In the genomic region with DNA sequence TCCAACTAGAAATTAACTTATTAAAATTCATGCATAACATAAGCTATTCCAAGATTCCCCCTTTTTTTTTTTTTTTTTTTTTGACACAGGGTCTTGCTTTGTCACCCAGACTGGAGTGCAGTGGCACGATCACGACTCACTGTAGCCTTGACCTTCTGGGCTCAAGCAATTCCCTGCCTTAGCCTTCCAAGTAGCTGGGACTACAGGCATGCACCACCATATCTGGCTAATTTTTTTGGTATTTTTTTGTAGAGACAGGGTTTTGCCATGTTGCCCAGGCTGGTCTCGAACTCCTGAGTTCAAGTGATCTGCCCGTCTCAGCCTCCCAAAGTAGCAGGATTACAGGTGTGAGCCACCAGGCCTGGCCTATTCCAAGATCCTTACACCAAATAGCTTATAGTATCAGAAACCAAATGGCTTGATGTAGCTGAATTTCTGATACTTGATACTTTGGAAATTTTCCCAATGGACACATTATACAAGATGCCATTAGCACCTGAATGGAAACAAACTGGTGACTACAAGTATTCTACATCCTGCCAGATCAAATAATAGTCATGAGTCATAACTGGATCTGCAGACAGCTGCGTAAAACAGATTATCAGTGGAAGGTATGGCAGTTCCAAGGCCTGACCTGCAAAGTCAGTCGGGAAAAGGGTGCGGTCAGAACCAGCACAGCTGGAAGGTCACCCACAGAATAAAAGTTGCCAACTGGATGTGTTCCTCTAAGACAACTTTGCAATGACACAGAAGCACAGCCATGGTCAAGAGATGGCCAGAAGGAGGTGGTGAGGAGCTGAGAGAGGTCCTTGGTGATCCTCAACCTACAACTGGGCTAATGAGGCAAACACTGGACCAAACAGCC, we compare ENCODE assay signal across 1 cellular context.
A peak's percentile ranks its signal among the peaks of the same experiment; 100 is the strongest.
TF ChIP-seq lines count a peak whose summit lies in the region.

No MANE protein-coding gene starts in this region.

TF ChIP-seq in K562, 482 proteins besides CTCF, POLR2A, EP300 and RAD21 (continues in another document):
- no peak for TF ChIP-seq E2F3 (CRISPR knock-in tag; IDR thresholded peaks at IDR 0.05)
- TF ChIP-seq ZNF785 (CRISPR knock-in tag; IDR thresholded peaks at IDR 0.05) = no peak
- TF ChIP-seq, protein P1, sequence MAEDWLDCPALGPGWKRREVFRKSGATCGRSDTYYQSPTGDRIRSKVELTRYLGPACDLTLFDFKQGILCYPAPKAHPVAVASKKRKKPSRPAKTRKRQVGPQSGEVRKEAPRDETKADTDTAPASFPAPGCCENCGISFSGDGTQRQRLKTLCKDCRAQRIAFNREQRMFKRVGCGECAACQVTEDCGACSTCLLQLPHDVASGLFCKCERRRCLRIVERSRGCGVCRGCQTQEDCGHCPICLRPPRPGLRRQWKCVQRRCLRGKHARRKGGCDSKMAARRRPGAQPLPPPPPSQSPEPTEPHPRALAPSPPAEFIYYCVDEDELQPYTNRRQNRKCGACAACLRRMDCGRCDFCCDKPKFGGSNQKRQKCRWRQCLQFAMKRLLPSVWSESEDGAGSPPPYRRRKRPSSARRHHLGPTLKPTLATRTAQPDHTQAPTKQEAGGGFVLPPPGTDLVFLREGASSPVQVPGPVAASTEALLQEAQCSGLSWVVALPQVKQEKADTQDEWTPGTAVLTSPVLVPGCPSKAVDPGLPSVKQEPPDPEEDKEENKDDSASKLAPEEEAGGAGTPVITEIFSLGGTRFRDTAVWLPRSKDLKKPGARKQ (CRISPR knock-in tag; IDR thresholded peaks at IDR 0.05) = no peak
- TF ChIP-seq GTF2F1 (IDR thresholded peaks at IDR 0.05; ENCODE audit: low read depth, low read length) = no peak
- TF ChIP-seq, protein P2, sequence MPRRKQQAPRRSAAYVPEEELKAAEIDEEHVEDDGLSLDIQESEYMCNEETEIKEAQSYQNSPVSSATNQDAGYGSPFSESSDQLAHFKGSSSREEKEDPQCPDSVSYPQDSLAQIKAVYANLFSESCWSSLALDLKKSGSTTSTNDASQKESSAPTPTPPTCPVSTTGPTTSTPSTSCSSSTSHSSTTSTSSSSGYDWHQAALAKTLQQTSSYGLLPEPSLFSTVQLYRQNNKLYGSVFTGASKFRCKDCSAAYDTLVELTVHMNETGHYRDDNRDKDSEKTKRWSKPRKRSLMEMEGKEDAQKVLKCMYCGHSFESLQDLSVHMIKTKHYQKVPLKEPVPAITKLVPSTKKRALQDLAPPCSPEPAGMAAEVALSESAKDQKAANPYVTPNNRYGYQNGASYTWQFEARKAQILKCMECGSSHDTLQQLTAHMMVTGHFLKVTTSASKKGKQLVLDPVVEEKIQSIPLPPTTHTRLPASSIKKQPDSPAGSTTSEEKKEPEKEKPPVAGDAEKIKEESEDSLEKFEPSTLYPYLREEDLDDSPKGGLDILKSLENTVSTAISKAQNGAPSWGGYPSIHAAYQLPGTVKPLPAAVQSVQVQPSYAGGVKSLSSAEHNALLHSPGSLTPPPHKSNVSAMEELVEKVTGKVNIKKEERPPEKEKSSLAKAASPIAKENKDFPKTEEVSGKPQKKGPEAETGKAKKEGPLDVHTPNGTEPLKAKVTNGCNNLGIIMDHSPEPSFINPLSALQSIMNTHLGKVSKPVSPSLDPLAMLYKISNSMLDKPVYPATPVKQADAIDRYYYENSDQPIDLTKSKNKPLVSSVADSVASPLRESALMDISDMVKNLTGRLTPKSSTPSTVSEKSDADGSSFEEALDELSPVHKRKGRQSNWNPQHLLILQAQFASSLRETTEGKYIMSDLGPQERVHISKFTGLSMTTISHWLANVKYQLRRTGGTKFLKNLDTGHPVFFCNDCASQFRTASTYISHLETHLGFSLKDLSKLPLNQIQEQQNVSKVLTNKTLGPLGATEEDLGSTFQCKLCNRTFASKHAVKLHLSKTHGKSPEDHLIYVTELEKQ (CRISPR knock-in tag; IDR thresholded peaks at IDR 0.05) = no peak
- no peak for TF ChIP-seq XRCC4 (IDR thresholded peaks at IDR 0.05; ENCODE audit: extremely low read depth, insufficient read depth, insufficient read length)
- TF ChIP-seq ELF1 (tag; IDR thresholded peaks at IDR 0.05) = no peak
- TF ChIP-seq, protein P3, sequence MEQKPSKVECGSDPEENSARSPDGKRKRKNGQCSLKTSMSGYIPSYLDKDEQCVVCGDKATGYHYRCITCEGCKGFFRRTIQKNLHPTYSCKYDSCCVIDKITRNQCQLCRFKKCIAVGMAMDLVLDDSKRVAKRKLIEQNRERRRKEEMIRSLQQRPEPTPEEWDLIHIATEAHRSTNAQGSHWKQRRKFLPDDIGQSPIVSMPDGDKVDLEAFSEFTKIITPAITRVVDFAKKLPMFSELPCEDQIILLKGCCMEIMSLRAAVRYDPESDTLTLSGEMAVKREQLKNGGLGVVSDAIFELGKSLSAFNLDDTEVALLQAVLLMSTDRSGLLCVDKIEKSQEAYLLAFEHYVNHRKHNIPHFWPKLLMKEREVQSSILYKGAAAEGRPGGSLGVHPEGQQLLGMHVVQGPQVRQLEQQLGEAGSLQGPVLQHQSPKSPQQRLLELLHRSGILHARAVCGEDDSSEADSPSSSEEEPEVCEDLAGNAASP (IDR thresholded peaks at IDR 0.05) = no peak
- TF ChIP-seq MAFG (tag; conservative IDR thresholded peaks at IDR 0.05) = peak; percentile 48; the same call in 1 of the 2 replicates
- TF ChIP-seq, protein P4, sequence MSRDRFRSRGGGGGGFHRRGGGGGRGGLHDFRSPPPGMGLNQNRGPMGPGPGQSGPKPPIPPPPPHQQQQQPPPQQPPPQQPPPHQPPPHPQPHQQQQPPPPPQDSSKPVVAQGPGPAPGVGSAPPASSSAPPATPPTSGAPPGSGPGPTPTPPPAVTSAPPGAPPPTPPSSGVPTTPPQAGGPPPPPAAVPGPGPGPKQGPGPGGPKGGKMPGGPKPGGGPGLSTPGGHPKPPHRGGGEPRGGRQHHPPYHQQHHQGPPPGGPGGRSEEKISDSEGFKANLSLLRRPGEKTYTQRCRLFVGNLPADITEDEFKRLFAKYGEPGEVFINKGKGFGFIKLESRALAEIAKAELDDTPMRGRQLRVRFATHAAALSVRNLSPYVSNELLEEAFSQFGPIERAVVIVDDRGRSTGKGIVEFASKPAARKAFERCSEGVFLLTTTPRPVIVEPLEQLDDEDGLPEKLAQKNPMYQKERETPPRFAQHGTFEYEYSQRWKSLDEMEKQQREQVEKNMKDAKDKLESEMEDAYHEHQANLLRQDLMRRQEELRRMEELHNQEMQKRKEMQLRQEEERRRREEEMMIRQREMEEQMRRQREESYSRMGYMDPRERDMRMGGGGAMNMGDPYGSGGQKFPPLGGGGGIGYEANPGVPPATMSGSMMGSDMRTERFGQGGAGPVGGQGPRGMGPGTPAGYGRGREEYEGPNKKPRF (IDR thresholded peaks at IDR 0.05; ENCODE audit: low read depth, low read length) = no peak
- TF ChIP-seq, protein P5, sequence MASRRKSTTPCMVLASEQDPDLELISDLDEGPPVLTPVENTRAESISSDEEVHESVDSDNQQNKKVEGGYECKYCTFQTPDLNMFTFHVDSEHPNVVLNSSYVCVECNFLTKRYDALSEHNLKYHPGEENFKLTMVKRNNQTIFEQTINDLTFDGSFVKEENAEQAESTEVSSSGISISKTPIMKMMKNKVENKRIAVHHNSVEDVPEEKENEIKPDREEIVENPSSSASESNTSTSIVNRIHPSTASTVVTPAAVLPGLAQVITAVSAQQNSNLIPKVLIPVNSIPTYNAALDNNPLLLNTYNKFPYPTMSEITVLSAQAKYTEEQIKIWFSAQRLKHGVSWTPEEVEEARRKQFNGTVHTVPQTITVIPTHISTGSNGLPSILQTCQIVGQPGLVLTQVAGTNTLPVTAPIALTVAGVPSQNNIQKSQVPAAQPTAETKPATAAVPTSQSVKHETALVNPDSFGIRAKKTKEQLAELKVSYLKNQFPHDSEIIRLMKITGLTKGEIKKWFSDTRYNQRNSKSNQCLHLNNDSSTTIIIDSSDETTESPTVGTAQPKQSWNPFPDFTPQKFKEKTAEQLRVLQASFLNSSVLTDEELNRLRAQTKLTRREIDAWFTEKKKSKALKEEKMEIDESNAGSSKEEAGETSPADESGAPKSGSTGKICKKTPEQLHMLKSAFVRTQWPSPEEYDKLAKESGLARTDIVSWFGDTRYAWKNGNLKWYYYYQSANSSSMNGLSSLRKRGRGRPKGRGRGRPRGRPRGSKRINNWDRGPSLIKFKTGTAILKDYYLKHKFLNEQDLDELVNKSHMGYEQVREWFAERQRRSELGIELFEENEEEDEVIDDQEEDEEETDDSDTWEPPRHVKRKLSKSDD (conservative IDR thresholded peaks at IDR 0.05; ENCODE audit: low read length) = no peak
- TF ChIP-seq IFI16 (CRISPR knock-in tag; IDR thresholded peaks at IDR 0.05) = no peak
- TF ChIP-seq, protein P6, sequence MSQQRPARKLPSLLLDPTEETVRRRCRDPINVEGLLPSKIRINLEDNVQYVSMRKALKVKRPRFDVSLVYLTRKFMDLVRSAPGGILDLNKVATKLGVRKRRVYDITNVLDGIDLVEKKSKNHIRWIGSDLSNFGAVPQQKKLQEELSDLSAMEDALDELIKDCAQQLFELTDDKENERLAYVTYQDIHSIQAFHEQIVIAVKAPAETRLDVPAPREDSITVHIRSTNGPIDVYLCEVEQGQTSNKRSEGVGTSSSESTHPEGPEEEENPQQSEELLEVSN (IDR thresholded peaks at IDR 0.05; ENCODE audit: borderline replicate concordance in 1 of 2, extremely low read depth in 1 of 2, insufficient read depth in 1 of 2, insufficient read length in 1 of 2, low read depth in 1 of 2, low read length in 1 of 2, poor library complexity in 1 of 2, severe bottlenecking in 1 of 2) = no peak
- no peak for TF ChIP-seq ZSCAN29 (IDR thresholded peaks at IDR 0.05)
- TF ChIP-seq, protein P7, sequence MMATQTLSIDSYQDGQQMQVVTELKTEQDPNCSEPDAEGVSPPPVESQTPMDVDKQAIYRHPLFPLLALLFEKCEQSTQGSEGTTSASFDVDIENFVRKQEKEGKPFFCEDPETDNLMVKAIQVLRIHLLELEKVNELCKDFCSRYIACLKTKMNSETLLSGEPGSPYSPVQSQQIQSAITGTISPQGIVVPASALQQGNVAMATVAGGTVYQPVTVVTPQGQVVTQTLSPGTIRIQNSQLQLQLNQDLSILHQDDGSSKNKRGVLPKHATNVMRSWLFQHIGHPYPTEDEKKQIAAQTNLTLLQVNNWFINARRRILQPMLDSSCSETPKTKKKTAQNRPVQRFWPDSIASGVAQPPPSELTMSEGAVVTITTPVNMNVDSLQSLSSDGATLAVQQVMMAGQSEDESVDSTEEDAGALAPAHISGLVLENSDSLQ (IDR thresholded peaks at IDR 0.05) = peak; percentile 47
- no peak for TF ChIP-seq GABPB2 (CRISPR knock-in tag; conservative IDR thresholded peaks at IDR 0.05)
- no peak for TF ChIP-seq NCOA6 (IDR thresholded peaks at IDR 0.05)
- TF ChIP-seq PHTF2 (CRISPR knock-in tag; IDR thresholded peaks at IDR 0.05) = no peak
- no peak for TF ChIP-seq ZKSCAN1 (IDR thresholded peaks at IDR 0.05; ENCODE audit: low read depth, low read length)
- no peak for TF ChIP-seq RBBP5 (IDR thresholded peaks at IDR 0.05; ENCODE audit: borderline replicate concordance, insufficient read depth, low read length, poor library complexity, severe bottlenecking)
- no peak for TF ChIP-seq ARID2 (IDR thresholded peaks at IDR 0.05)
- peak; percentile 63; the same call in 1 of the 2 replicates for TF ChIP-seq SMAD4 (CRISPR knock-in tag; conservative IDR thresholded peaks at IDR 0.05)
- TF ChIP-seq ZNF217 (CRISPR knock-in tag; IDR thresholded peaks at IDR 0.05) = no peak
- TF ChIP-seq RFX5 (IDR thresholded peaks at IDR 0.05; ENCODE audit: low read depth, low read length) = no peak
- TF ChIP-seq KLF10 (CRISPR knock-in tag; IDR thresholded peaks at IDR 0.05) = no peak
- TF ChIP-seq RBM15 (IDR thresholded peaks at IDR 0.05; ENCODE audit: insufficient read depth, low read length) = no peak
- TF ChIP-seq MYNN (IDR thresholded peaks at IDR 0.05) = peak; percentile 90
- no peak for TF ChIP-seq MYNN (CRISPR knock-in tag; IDR thresholded peaks at IDR 0.05)
- no peak for TF ChIP-seq ASH1L (IDR thresholded peaks at IDR 0.05; ENCODE audit: borderline replicate concordance, low read depth, partially characterized antibody)
- no peak for TF ChIP-seq HDAC6 (IDR thresholded peaks at IDR 0.05; ENCODE audit: low read depth, low read length)
- peak; percentile 57; the same call in 1 of the 2 replicates for TF ChIP-seq LEF1 (IDR thresholded peaks at IDR 0.05)
- TF ChIP-seq, protein P8, sequence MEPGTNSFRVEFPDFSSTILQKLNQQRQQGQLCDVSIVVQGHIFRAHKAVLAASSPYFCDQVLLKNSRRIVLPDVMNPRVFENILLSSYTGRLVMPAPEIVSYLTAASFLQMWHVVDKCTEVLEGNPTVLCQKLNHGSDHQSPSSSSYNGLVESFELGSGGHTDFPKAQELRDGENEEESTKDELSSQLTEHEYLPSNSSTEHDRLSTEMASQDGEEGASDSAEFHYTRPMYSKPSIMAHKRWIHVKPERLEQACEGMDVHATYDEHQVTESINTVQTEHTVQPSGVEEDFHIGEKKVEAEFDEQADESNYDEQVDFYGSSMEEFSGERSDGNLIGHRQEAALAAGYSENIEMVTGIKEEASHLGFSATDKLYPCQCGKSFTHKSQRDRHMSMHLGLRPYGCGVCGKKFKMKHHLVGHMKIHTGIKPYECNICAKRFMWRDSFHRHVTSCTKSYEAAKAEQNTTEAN (CRISPR knock-in tag; IDR thresholded peaks at IDR 0.05) = no peak
- TF ChIP-seq RBM39 (optimal IDR thresholded peaks at IDR 0.05; ENCODE audit: low read depth, low read length) = no peak
- TF ChIP-seq CBX5 (IDR thresholded peaks at IDR 0.05; ENCODE audit: borderline replicate concordance, low read depth) = no peak
- TF ChIP-seq, protein P9, sequence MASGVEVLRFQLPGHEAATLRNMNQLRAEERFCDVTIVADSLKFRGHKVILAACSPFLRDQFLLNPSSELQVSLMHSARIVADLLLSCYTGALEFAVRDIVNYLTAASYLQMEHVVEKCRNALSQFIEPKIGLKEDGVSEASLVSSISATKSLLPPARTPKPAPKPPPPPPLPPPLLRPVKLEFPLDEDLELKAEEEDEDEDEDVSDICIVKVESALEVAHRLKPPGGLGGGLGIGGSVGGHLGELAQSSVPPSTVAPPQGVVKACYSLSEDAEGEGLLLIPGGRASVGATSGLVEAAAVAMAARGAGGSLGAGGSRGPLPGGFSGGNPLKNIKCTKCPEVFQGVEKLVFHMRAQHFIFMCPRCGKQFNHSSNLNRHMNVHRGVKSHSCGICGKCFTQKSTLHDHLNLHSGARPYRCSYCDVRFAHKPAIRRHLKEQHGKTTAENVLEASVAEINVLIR (CRISPR knock-in tag; IDR thresholded peaks at IDR 0.05) = 0 out of 2 replicates have a peak, but pooled peaks have one; percentile 9
- peak; percentile 95 for TF ChIP-seq FOSL1 (tag; conservative IDR thresholded peaks at IDR 0.05)
- TF ChIP-seq SIN3A (IDR thresholded peaks at IDR 0.05; ENCODE audit: borderline replicate concordance in 2 of 2, control insufficient read depth in 1 of 2, low read depth in 2 of 2, low read length in 2 of 2) = 0 out of 4 replicates have a peak, but pooled peaks of 1 of the 2 experiments have one; percentile 49
- no peak for TF ChIP-seq HNRNPUL1 (IDR thresholded peaks at IDR 0.05; ENCODE audit: low read length)
- no peak for TF ChIP-seq ZNF197 (CRISPR knock-in tag; IDR thresholded peaks at IDR 0.05; ENCODE audit: low read depth)
- TF ChIP-seq, protein P10, sequence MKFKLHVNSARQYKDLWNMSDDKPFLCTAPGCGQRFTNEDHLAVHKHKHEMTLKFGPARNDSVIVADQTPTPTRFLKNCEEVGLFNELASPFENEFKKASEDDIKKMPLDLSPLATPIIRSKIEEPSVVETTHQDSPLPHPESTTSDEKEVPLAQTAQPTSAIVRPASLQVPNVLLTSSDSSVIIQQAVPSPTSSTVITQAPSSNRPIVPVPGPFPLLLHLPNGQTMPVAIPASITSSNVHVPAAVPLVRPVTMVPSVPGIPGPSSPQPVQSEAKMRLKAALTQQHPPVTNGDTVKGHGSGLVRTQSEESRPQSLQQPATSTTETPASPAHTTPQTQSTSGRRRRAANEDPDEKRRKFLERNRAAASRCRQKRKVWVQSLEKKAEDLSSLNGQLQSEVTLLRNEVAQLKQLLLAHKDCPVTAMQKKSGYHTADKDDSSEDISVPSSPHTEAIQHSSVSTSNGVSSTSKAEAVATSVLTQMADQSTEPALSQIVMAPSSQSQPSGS (CRISPR knock-in tag; IDR thresholded peaks at IDR 0.05) = no peak
- TF ChIP-seq BHLHE40 (IDR thresholded peaks at IDR 0.05; ENCODE audit: low read length) = no peak
- no peak for TF ChIP-seq HSF4 (CRISPR knock-in tag; IDR thresholded peaks at IDR 0.05; ENCODE audit: borderline replicate concordance)
